15 cellular contexts compared by ENCODE assay signal in genomic region chr2:199309411-199309810, GRCh38.
A peak's percentile ranks its signal among the peaks of the same experiment; 100 is the strongest.
DNase-seq lines count a peak whose midpoint lies in the region; ATAC-seq lines count a peak whose summit lies in the region.
"Had no signal": no experiment of that assay in that cellular context is flagged by ENCODE, and none has a peak within 500 bp of the region (broad histone marks: within the 10 kb centered on the region; RNA-seq: fewer than 3 reads in every experiment).

No MANE protein-coding gene starts in this region.

- H3K9me3 Mint-ChIP-seq in activated T-cell treated with anti-CD3 and anti-CD28 coated beads, Interleukin-2, amount 50 U/mL, for 4 hours, result no peaks in the 10 kb centered on the region
- H3K9me3 Mint-ChIP-seq: CD8-positive, alpha-beta T cell; HFFc6 had no signal

- H3K4me3 ChIP-seq in BLaER1 (no peak overlapping the region), SJCRH30 (no peak overlapping the region)
- H3K4me3 ChIP-seq: Peyer's patch had no signal

- H3K27ac ChIP-seq in BLaER1 (no peak overlapping the region), SJCRH30 (peak overlapping the region; percentile 25)
- H3K27ac ChIP-seq: HL-60, Peyer's patch had no signal

- peak; percentile 54 for DNase-seq in COLO668 (lab: John Stamatoyannopoulos, UW; ENCODE audit: unreplicated experiment)
- peak; percentile 79 to 85 for DNase-seq in NCI-H526 (lab: John Stamatoyannopoulos, UW)
- no peak for DNase-seq in SJCRH30
- no peak for DNase-seq in activated T-cell treated with anti-CD3 and anti-CD28 coated beads, Interleukin-2, amount 50 U/mL, for 4 hours
- no peak for DNase-seq in mucosa of gallbladder (ENCODE audit: low spot score)
- DNase-seq: CD8-positive, alpha-beta T cell; EL; HFFc6; Peyer's patch; Right ventricle myocardium superior; T-helper 17 cell had no signal

- peak overlapping the region; percentile 70 for H3K4me2 ChIP-seq in BLaER1

- H3K27me3 ChIP-seq in BLaER1 (no peaks in the 10 kb centered on the region), SJCRH30 (no peaks in the 10 kb centered on the region)
- H3K27me3 ChIP-seq: Peyer's patch had no signal

- no peak overlapping the region for H3K4me3 Mint-ChIP-seq in activated T-cell treated with anti-CD3 and anti-CD28 coated beads, Interleukin-2, amount 50 U/mL, for 4 hours
- H3K4me3 Mint-ChIP-seq: B cell; CD8-positive, alpha-beta T cell; HFFc6; T-helper 17 cell had no signal

- H3K4me1 ChIP-seq in BLaER1 (peaks cover 30% of the 10 kb centered on the region), SJCRH30 (peaks cover 20% of the 10 kb centered on the region)
- H3K4me1 ChIP-seq: Peyer's patch had no signal

- H3K4me1 Mint-ChIP-seq in activated T-cell treated with anti-CD3 and anti-CD28 coated beads, Interleukin-2, amount 50 U/mL, for 4 hours (ENCODE audit: low read depth), result no peaks in the 10 kb centered on the region
- H3K4me1 Mint-ChIP-seq: B cell, T-helper 17 cell had no signal

- H3K9ac ChIP-seq in BLaER1, result no peak overlapping the region

- no peak for ATAC-seq in activated T-cell treated with anti-CD3 and anti-CD28 coated beads, Interleukin-2, amount 50 U/mL, for 4 hours
- no peak for ATAC-seq in GM18511 (IDR thresholded peaks at IDR 0.05; ENCODE audit: unreplicated experiment)
- ATAC-seq: CD8-positive, alpha-beta T cell; T-helper 17 cell had no signal

- no peaks in the 10 kb centered on the region for H3K36me3 ChIP-seq in BLaER1
- H3K36me3 ChIP-seq in SJCRH30, result peaks cover 13% of the 10 kb centered on the region

- H3K9me3 ChIP-seq in BLaER1 (no peaks in the 10 kb centered on the region), SJCRH30 (replicated peaks) (no peaks in the 10 kb centered on the region)
- H3K9me3 ChIP-seq: Peyer's patch had no signal

- no peaks in the 10 kb centered on the region for H3K27me3 Mint-ChIP-seq in activated T-cell treated with anti-CD3 and anti-CD28 coated beads, Interleukin-2, amount 50 U/mL, for 4 hours (ENCODE audit: low read depth)
- H3K27me3 Mint-ChIP-seq: B cell had no signal

- no peaks in the 10 kb centered on the region for H3K36me3 Mint-ChIP-seq in activated T-cell treated with anti-CD3 and anti-CD28 coated beads, Interleukin-2, amount 50 U/mL, for 4 hours (ENCODE audit: insufficient read depth)
- H3K36me3 Mint-ChIP-seq: CD8-positive, alpha-beta T cell had no signal

- no peaks in the 10 kb centered on the region for H4K20me1 ChIP-seq in BLaER1

Comparison
In these comparisons a context has a peak if more than half of its experiments do, and no peak if none do; other contexts are left out.
1. DNase-seq: peak in COLO668 (single experiment) and NCI-H526 (2 of 2); none in SJCRH30 (0 of 2), activated T-cell treated with anti-CD3 and anti-CD28 coated beads, Interleukin-2, amount 50 U/mL, for 4 hours (single experiment) and mucosa of gallbladder (single experiment).